1 cellular context compared by ENCODE assay signal in the genomic region with DNA sequence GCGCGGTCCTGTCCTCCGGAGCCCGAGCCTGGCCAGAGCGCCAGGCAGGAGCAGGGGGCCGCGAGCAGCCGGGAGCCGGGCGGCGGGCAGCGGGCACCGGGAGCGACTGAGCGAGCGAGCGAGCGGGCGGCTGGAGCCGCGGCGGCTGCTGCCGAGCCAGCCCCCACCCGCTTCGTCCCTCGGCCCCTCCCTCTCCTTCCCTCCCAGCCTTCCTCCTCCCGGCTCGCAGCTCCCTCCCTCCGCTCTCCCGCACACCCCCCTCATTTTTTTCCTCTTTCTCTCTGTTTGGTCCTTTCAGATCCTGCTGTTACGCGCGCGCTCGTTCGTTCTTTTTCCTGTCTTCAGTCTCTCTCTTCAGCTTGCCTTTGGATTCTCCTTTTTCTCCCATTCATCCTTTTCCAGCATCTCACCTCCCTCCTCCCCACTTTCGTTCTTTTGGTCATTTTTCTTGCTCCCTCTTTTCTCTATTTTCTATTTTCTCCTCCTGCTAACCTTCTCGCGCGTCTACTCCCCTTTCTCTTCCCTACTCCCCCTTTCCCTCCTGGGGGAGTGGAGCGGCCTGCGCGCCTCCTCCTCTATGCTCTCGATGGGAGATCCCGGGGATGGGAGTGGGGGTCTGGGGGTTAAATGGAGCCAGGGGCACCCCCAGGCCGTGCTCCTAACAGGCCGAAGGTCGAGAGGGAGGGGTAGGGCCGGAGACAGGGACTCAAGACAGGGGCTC.
TF ChIP-seq lines count a peak whose summit lies in the region.

Gene MEGF11 (minus strand): TSS at position 108 of the 721 bp plus-strand sequence. CDS start 125,347 bp downstream, outside the sequence.

TF ChIP-seq in H1, 55 proteins besides CTCF, POLR2A, EP300 and RAD21 (continued from another document):
- peak; percentile 80 for TF ChIP-seq RNF2 (IDR thresholded peaks at IDR 0.05; ENCODE audit: borderline replicate concordance, low read depth, low read length, missing control alignments, poor library complexity, severe bottlenecking)
- TF ChIP-seq, protein P1, sequence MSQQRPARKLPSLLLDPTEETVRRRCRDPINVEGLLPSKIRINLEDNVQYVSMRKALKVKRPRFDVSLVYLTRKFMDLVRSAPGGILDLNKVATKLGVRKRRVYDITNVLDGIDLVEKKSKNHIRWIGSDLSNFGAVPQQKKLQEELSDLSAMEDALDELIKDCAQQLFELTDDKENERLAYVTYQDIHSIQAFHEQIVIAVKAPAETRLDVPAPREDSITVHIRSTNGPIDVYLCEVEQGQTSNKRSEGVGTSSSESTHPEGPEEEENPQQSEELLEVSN (IDR thresholded peaks at IDR 0.05), result no peak
- no peak for TF ChIP-seq GABPA (IDR thresholded peaks at IDR 0.05; ENCODE audit: borderline replicate concordance, insufficient read depth, low read length)
- peak; percentile 36; the same call in 1 of the 2 replicates for TF ChIP-seq TBP (IDR thresholded peaks at IDR 0.05; ENCODE audit: low read depth, low read length)
- TF ChIP-seq KDM4A (IDR thresholded peaks at IDR 0.05; ENCODE audit: low read depth, low read length, severe bottlenecking), result peak; percentile 35
- TF ChIP-seq MAX (IDR thresholded peaks at IDR 0.05), result peak; percentile 20; the same call in 1 of the 2 replicates
- TF ChIP-seq TEAD4 (IDR thresholded peaks at IDR 0.05; ENCODE audit: low read depth, low read length), result peak; percentile 10; the same call in 1 of the 2 replicates
- TF ChIP-seq ASH2L (IDR thresholded peaks at IDR 0.05; ENCODE audit: low read length), result peak; percentile 87
- peak; percentile 43 for TF ChIP-seq CTBP2 (IDR thresholded peaks at IDR 0.05; ENCODE audit: borderline replicate concordance, insufficient read depth, insufficient read length, low read length)
- peak; percentile 15; the same call in 1 of the 2 replicates for TF ChIP-seq KDM1A (IDR thresholded peaks at IDR 0.05; ENCODE audit: borderline replicate concordance, low read length)
- no peak for TF ChIP-seq ATF3 (IDR thresholded peaks at IDR 0.05; ENCODE audit: insufficient read depth, low read depth, low read length)
- TF ChIP-seq FOSL1 (IDR thresholded peaks at IDR 0.05; ENCODE audit: insufficient read depth, low read depth, low read length), result no peak
- no peak for TF ChIP-seq CBX5 (IDR thresholded peaks at IDR 0.05; ENCODE audit: low read depth, low read length)
- 0 out of 4 replicates have a peak, but pooled peaks have one; percentile 25 to 81 for TF ChIP-seq SIN3A (conservative IDR thresholded peaks at IDR 0.05 in 1 of 2, IDR thresholded peaks at IDR 0.05 in 1 of 2; ENCODE audit: low read depth in 1 of 2, low read length in 2 of 2)
- TF ChIP-seq EGR1 (IDR thresholded peaks at IDR 0.05; ENCODE audit: borderline replicate concordance, low read depth, low read length), result peak; percentile 55
- TF ChIP-seq YY1 (IDR thresholded peaks at IDR 0.05; ENCODE audit: low read depth, low read length), result peak; percentile 65; the same call in 1 of the 2 replicates
- no peak for TF ChIP-seq BACH1 (IDR thresholded peaks at IDR 0.05; ENCODE audit: low read length)
- TF ChIP-seq PHF8 (conservative IDR thresholded peaks at IDR 0.05; ENCODE audit: low read depth, low read length), result peak; percentile 26
- peak; percentile 64; the same call in 1 of the 2 replicates for TF ChIP-seq TAF1 (IDR thresholded peaks at IDR 0.05; ENCODE audit: low read depth, low read length)
- no peak for TF ChIP-seq MAFK (IDR thresholded peaks at IDR 0.05; ENCODE audit: low read depth, low read length)
- TF ChIP-seq SAP30 (IDR thresholded peaks at IDR 0.05; ENCODE audit: insufficient read depth, insufficient replicate concordance, low read length), result no peak
- no peak; the same call in 1 of the 2 replicates for TF ChIP-seq CHD1 (IDR thresholded peaks at IDR 0.05; ENCODE audit: low read depth, low read length)
- TF ChIP-seq, protein P2, sequence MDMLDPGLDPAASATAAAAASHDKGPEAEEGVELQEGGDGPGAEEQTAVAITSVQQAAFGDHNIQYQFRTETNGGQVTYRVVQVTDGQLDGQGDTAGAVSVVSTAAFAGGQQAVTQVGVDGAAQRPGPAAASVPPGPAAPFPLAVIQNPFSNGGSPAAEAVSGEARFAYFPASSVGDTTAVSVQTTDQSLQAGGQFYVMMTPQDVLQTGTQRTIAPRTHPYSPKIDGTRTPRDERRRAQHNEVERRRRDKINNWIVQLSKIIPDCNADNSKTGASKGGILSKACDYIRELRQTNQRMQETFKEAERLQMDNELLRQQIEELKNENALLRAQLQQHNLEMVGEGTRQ (IDR thresholded peaks at IDR 0.05; ENCODE audit: low read length), result no peak
- no peak for TF ChIP-seq SP2 (IDR thresholded peaks at IDR 0.05; ENCODE audit: low read length)
- no peak for TF ChIP-seq CBX8 (IDR thresholded peaks at IDR 0.05; ENCODE audit: borderline replicate concordance, low read depth, low read length)
- TF ChIP-seq, protein P3, sequence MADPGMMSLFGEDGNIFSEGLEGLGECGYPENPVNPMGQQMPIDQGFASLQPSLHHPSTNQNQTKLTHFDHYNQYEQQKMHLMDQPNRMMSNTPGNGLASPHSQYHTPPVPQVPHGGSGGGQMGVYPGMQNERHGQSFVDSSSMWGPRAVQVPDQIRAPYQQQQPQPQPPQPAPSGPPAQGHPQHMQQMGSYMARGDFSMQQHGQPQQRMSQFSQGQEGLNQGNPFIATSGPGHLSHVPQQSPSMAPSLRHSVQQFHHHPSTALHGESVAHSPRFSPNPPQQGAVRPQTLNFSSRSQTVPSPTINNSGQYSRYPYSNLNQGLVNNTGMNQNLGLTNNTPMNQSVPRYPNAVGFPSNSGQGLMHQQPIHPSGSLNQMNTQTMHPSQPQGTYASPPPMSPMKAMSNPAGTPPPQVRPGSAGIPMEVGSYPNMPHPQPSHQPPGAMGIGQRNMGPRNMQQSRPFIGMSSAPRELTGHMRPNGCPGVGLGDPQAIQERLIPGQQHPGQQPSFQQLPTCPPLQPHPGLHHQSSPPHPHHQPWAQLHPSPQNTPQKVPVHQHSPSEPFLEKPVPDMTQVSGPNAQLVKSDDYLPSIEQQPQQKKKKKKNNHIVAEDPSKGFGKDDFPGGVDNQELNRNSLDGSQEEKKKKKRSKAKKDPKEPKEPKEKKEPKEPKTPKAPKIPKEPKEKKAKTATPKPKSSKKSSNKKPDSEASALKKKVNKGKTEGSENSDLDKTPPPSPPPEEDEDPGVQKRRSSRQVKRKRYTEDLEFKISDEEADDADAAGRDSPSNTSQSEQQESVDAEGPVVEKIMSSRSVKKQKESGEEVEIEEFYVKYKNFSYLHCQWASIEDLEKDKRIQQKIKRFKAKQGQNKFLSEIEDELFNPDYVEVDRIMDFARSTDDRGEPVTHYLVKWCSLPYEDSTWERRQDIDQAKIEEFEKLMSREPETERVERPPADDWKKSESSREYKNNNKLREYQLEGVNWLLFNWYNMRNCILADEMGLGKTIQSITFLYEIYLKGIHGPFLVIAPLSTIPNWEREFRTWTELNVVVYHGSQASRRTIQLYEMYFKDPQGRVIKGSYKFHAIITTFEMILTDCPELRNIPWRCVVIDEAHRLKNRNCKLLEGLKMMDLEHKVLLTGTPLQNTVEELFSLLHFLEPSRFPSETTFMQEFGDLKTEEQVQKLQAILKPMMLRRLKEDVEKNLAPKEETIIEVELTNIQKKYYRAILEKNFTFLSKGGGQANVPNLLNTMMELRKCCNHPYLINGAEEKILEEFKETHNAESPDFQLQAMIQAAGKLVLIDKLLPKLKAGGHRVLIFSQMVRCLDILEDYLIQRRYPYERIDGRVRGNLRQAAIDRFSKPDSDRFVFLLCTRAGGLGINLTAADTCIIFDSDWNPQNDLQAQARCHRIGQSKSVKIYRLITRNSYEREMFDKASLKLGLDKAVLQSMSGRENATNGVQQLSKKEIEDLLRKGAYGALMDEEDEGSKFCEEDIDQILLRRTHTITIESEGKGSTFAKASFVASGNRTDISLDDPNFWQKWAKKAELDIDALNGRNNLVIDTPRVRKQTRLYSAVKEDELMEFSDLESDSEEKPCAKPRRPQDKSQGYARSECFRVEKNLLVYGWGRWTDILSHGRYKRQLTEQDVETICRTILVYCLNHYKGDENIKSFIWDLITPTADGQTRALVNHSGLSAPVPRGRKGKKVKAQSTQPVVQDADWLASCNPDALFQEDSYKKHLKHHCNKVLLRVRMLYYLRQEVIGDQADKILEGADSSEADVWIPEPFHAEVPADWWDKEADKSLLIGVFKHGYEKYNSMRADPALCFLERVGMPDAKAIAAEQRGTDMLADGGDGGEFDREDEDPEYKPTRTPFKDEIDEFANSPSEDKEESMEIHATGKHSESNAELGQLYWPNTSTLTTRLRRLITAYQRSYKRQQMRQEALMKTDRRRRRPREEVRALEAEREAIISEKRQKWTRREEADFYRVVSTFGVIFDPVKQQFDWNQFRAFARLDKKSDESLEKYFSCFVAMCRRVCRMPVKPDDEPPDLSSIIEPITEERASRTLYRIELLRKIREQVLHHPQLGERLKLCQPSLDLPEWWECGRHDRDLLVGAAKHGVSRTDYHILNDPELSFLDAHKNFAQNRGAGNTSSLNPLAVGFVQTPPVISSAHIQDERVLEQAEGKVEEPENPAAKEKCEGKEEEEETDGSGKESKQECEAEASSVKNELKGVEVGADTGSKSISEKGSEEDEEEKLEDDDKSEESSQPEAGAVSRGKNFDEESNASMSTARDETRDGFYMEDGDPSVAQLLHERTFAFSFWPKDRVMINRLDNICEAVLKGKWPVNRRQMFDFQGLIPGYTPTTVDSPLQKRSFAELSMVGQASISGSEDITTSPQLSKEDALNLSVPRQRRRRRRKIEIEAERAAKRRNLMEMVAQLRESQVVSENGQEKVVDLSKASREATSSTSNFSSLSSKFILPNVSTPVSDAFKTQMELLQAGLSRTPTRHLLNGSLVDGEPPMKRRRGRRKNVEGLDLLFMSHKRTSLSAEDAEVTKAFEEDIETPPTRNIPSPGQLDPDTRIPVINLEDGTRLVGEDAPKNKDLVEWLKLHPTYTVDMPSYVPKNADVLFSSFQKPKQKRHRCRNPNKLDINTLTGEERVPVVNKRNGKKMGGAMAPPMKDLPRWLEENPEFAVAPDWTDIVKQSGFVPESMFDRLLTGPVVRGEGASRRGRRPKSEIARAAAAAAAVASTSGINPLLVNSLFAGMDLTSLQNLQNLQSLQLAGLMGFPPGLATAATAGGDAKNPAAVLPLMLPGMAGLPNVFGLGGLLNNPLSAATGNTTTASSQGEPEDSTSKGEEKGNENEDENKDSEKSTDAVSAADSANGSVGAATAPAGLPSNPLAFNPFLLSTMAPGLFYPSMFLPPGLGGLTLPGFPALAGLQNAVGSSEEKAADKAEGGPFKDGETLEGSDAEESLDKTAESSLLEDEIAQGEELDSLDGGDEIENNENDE (IDR thresholded peaks at IDR 0.05; ENCODE audit: insufficient replicate concordance, low read length), result no peak
- TF ChIP-seq SP1 (IDR thresholded peaks at IDR 0.05; ENCODE audit: low read depth, low read length), result 0 out of 2 replicates have a peak, but pooled peaks have one; percentile 20
- no peak for TF ChIP-seq CHD2 (IDR thresholded peaks at IDR 0.05; ENCODE audit: low read length)
